Comparison of ENCODE assay signal across 10 cellular contexts in the genomic region with DNA sequence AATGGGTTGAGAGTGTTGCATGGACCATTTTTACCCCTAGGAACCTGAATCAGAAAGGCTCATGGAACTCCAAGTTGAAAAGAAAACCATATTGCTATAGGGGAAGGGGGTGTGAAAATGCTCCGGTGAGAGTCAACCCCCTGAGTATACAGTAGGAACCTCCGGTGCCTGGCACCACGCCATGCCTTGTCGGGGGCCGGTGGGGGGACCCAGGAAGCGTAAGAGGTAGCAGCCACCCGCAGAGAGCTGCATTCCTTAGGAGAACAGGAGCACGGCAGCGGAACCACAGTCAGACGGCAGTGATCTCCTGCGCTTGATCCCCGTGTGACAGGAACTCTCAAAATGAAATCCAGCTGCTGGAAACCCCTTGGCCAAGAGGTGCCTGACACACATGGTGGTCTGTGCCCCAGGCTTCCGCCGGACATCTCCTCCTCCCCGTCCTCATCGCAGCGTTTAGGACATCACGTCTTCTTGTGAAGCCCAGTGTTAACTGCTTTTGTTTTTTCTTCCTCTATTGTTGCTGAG.
DNase-seq lines count a peak whose midpoint lies in the region; ATAC-seq and TF ChIP-seq lines count a peak whose summit lies in the region.
"Had no signal": no experiment of that assay in that cellular context is flagged by ENCODE, and none has a peak within 500 bp of the region (broad histone marks: within the 10 kb centered on the region; RNA-seq: fewer than 3 reads in every experiment).

No MANE protein-coding gene starts in this region.

- no peaks in the 10 kb centered on the region for H3K27me3 Mint-ChIP-seq in activated T-cell treated with anti-CD3 and anti-CD28 coated beads, Interleukin-2, amount 50 U/mL, for 72 hours (ENCODE audit: low read depth)
- H3K27me3 Mint-ChIP-seq in activated naive CD8-positive, alpha-beta T cell, result no peaks in the 10 kb centered on the region

- POLR2A ChIA-PET in SK-N-SH (lab: Yijun Ruan, JAX), result no interaction called here

- no peaks in the 10 kb centered on the region for H3K4me1 ChIP-seq in SK-N-SH (ENCODE audit: control insufficient read depth in 1 of 2, insufficient read depth in 2 of 2, low read depth in 1 of 2, low read length in 1 of 2)
- H3K4me1 ChIP-seq: A549, upper lobe of right lung had no signal

- TF ChIP-seq EP300 in SK-N-SH (IDR thresholded peaks at IDR 0.05; ENCODE audit: borderline replicate concordance in 1 of 2, low read depth in 1 of 2, low read length in 1 of 2), result no peak

- H3K27ac ChIP-seq in SK-N-SH (ENCODE audit: low read depth in 2 of 2, low read length in 1 of 2), result no peak overlapping the region
- H3K27ac ChIP-seq: A549, upper lobe of right lung had no signal

- no peak overlapping the region for H3K9ac ChIP-seq in SK-N-SH

- peak overlapping the region; percentile 61 to 86 for H3K4me3 Mint-ChIP-seq in activated T-cell treated with anti-CD3 and anti-CD28 coated beads, Interleukin-2, amount 50 U/mL, for 72 hours
- peak overlapping the region; percentile 4 for H3K4me3 Mint-ChIP-seq in activated naive CD8-positive, alpha-beta T cell
- peak overlapping the region; percentile 83 for H3K4me3 Mint-ChIP-seq in stimulated activated effector memory CD8-positive, alpha-beta T cell treated with anti-CD3 and anti-CD28 coated beads, Interleukin-12 subunit alpha, Interleukin-12 subunit beta, amount 100 ng/mL, for 72 hours

- peak overlapping the region; percentile 100 for H3K27ac Mint-ChIP-seq in activated T-cell treated with anti-CD3 and anti-CD28 coated beads, Interleukin-2, amount 50 U/mL, for 72 hours
- H3K27ac Mint-ChIP-seq in activated naive CD8-positive, alpha-beta T cell, result peak overlapping the region; percentile 97
- peak overlapping the region; percentile 96 for H3K27ac Mint-ChIP-seq in stimulated activated effector memory CD8-positive, alpha-beta T cell treated with anti-CD3 and anti-CD28 coated beads, Interleukin-12 subunit alpha, Interleukin-12 subunit beta, amount 100 ng/mL, for 72 hours

- no peaks in the 10 kb centered on the region for H3K27me3 ChIP-seq in SK-N-SH (ENCODE audit: insufficient read depth)
- H3K27me3 ChIP-seq: upper lobe of right lung had no signal

- no peaks in the 10 kb centered on the region for H3K9me2 ChIP-seq in SK-N-SH

- WGBS in SK-N-SH (ENCODE audit: low lambda C conversion rate), result 60% methylated on average over 12 of the region's 18 CpGs

- no peaks in the 10 kb centered on the region for H3F3A ChIP-seq in SK-N-SH (replicated peaks; ENCODE audit: insufficient read depth)

- no peak overlapping the region for H3K4me2 ChIP-seq in SK-N-SH
- H3K4me2 ChIP-seq: A549 had no signal

- no peak overlapping the region for H3K4me3 ChIP-seq in SK-N-SH (ENCODE audit: low read depth in 2 of 2, low read length in 1 of 2)
- H3K4me3 ChIP-seq: A549, upper lobe of right lung had no signal

- no peaks in the 10 kb centered on the region; the same call in 1 of the 2 replicates for H3K9me3 ChIP-seq in SK-N-SH
- H3K9me3 ChIP-seq: A549, upper lobe of right lung had no signal

- H2AFZ ChIP-seq in SK-N-SH (ENCODE audit: low read depth), result no peak overlapping the region

- no peak for TF ChIP-seq CTCF in SK-N-SH (IDR thresholded peaks at IDR 0.05)

- no peaks in the 10 kb centered on the region for H3K9me3 Mint-ChIP-seq in activated T-cell treated with anti-CD3 and anti-CD28 coated beads, Interleukin-2, amount 50 U/mL, for 72 hours
- peaks cover 9% of the 10 kb centered on the region for H3K9me3 Mint-ChIP-seq in activated naive CD8-positive, alpha-beta T cell (ENCODE audit: low read depth)
- H3K9me3 Mint-ChIP-seq in stimulated activated effector memory CD8-positive, alpha-beta T cell treated with anti-CD3 and anti-CD28 coated beads, Interleukin-12 subunit alpha, Interleukin-12 subunit beta, amount 100 ng/mL, for 72 hours, result no peaks in the 10 kb centered on the region

- no peak for ATAC-seq in activated T-cell treated with anti-CD3 and anti-CD28 coated beads, Interleukin-2, amount 50 U/mL, for 72 hours (replicated peaks in 1 of 2)
- ATAC-seq in stimulated activated effector memory CD8-positive, alpha-beta T cell treated with anti-CD3 and anti-CD28 coated beads, Interleukin-12 subunit alpha, Interleukin-12 subunit beta, amount 100 ng/mL, for 72 hours, result no peak
- ATAC-seq: A549, upper lobe of right lung had no signal

- no peaks in the 10 kb centered on the region for H3K36me3 ChIP-seq in SK-N-SH (replicated peaks in 1 of 2; ENCODE audit: control insufficient read depth in 1 of 2, insufficient read depth in 2 of 2, low read length in 1 of 2)

- CTCF ChIA-PET in SK-N-SH (lab: Yijun Ruan, JAX), result no interaction called here

- peaks cover 19 to 43% of the 10 kb centered on the region in 2 donors for H3K36me3 Mint-ChIP-seq in activated T-cell treated with anti-CD3 and anti-CD28 coated beads, Interleukin-2, amount 50 U/mL, for 72 hours (ENCODE audit: insufficient read depth in 2 of 2)
- H3K36me3 Mint-ChIP-seq in activated naive CD8-positive, alpha-beta T cell, result peaks cover 44% of the 10 kb centered on the region
- no peaks in the 10 kb centered on the region for H3K36me3 Mint-ChIP-seq in stimulated activated effector memory CD8-positive, alpha-beta T cell treated with anti-CD3 and anti-CD28 coated beads, Interleukin-12 subunit alpha, Interleukin-12 subunit beta, amount 100 ng/mL, for 72 hours

- no peaks in the 10 kb centered on the region for H4K20me1 ChIP-seq in SK-N-SH (ENCODE audit: insufficient read depth)

- peaks cover 100% of the 10 kb centered on the region for H3K4me1 Mint-ChIP-seq in activated T-cell treated with anti-CD3 and anti-CD28 coated beads, Interleukin-2, amount 50 U/mL, for 72 hours (ENCODE audit: low read depth)
- peaks cover 100% of the 10 kb centered on the region for H3K4me1 Mint-ChIP-seq in activated naive CD8-positive, alpha-beta T cell (ENCODE audit: low read depth)
- peaks cover 100% of the 10 kb centered on the region for H3K4me1 Mint-ChIP-seq in stimulated activated effector memory CD8-positive, alpha-beta T cell treated with anti-CD3 and anti-CD28 coated beads, Interleukin-12 subunit alpha, Interleukin-12 subunit beta, amount 100 ng/mL, for 72 hours

- no peak for DNase-seq in activated T-cell treated with anti-CD3 and anti-CD28 coated beads, Interleukin-2, amount 50 U/mL, for 72 hours
- DNase-seq in activated T-cell treated with anti-CD3 and anti-CD28 coated beads, Interleukin-2, amount 50 U/mL, for 48 hours, result no peak
- DNase-seq in islet precursor cell (peak; percentile 54), SK-N-SH (no peak), COLO829 (ENCODE audit: low spot score) (no peak)
- no peak for DNase-seq in stimulated activated effector memory CD8-positive, alpha-beta T cell treated with anti-CD3 and anti-CD28 coated beads, Interleukin-12 subunit alpha, Interleukin-12 subunit beta, amount 100 ng/mL, for 72 hours (ENCODE audit: low spot score in 2 of 2)
- no peak for DNase-seq in stimulated activated CD4-positive, alpha-beta T cell treated with anti-CD3 and anti-CD28 coated beads, Interleukin-2, amount 100 ng/mL, for 24 hours
- DNase-seq: upper lobe of right lung had no signal

- no peak for TF ChIP-seq RAD21 in SK-N-SH (IDR thresholded peaks at IDR 0.05; ENCODE audit: low read length)

- H3K79me2 ChIP-seq in SK-N-SH (ENCODE audit: insufficient read depth), result no peaks in the 10 kb centered on the region

TF ChIP-seq in SK-N-SH, 30 proteins besides CTCF, POLR2A, EP300 and RAD21 (continues in another document):
- TF ChIP-seq, protein P1, sequence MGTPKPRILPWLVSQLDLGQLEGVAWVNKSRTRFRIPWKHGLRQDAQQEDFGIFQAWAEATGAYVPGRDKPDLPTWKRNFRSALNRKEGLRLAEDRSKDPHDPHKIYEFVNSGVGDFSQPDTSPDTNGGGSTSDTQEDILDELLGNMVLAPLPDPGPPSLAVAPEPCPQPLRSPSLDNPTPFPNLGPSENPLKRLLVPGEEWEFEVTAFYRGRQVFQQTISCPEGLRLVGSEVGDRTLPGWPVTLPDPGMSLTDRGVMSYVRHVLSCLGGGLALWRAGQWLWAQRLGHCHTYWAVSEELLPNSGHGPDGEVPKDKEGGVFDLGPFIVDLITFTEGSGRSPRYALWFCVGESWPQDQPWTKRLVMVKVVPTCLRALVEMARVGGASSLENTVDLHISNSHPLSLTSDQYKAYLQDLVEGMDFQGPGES (IDR thresholded peaks at IDR 0.05; ENCODE audit: low read depth, low read length), result no peak
- TF ChIP-seq FOSL2 (IDR thresholded peaks at IDR 0.05; ENCODE audit: borderline replicate concordance, low read depth), result no peak
- TF ChIP-seq, protein P2, sequence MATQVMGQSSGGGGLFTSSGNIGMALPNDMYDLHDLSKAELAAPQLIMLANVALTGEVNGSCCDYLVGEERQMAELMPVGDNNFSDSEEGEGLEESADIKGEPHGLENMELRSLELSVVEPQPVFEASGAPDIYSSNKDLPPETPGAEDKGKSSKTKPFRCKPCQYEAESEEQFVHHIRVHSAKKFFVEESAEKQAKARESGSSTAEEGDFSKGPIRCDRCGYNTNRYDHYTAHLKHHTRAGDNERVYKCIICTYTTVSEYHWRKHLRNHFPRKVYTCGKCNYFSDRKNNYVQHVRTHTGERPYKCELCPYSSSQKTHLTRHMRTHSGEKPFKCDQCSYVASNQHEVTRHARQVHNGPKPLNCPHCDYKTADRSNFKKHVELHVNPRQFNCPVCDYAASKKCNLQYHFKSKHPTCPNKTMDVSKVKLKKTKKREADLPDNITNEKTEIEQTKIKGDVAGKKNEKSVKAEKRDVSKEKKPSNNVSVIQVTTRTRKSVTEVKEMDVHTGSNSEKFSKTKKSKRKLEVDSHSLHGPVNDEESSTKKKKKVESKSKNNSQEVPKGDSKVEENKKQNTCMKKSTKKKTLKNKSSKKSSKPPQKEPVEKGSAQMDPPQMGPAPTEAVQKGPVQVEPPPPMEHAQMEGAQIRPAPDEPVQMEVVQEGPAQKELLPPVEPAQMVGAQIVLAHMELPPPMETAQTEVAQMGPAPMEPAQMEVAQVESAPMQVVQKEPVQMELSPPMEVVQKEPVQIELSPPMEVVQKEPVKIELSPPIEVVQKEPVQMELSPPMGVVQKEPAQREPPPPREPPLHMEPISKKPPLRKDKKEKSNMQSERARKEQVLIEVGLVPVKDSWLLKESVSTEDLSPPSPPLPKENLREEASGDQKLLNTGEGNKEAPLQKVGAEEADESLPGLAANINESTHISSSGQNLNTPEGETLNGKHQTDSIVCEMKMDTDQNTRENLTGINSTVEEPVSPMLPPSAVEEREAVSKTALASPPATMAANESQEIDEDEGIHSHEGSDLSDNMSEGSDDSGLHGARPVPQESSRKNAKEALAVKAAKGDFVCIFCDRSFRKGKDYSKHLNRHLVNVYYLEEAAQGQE (IDR thresholded peaks at IDR 0.05; ENCODE audit: low read depth, low read length), result no peak
- TF ChIP-seq GABPA (IDR thresholded peaks at IDR 0.05; ENCODE audit: low read depth), result no peak
- TF ChIP-seq, protein P3, sequence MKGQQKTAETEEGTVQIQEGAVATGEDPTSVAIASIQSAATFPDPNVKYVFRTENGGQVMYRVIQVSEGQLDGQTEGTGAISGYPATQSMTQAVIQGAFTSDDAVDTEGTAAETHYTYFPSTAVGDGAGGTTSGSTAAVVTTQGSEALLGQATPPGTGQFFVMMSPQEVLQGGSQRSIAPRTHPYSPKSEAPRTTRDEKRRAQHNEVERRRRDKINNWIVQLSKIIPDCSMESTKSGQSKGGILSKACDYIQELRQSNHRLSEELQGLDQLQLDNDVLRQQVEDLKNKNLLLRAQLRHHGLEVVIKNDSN (IDR thresholded peaks at IDR 0.05; ENCODE audit: borderline replicate concordance, low read depth), result no peak
- no peak for TF ChIP-seq FOXM1 (IDR thresholded peaks at IDR 0.05; ENCODE audit: low read depth)

Comparison
In these comparisons a context has a peak if more than half of its experiments do, and no peak if none do; other contexts are left out.
1. H3K4me3 Mint-ChIP-seq: peak in every context shown above with its lines; median percentile 83 in stimulated activated effector memory CD8-positive, alpha-beta T cell treated with anti-CD3 and anti-CD28 coated beads, Interleukin-12 subunit alpha, Interleukin-12 subunit beta, amount 100 ng/mL, for 72 hours; 74 in activated T-cell treated with anti-CD3 and anti-CD28 coated beads, Interleukin-2, amount 50 U/mL, for 72 hours; 4 in activated naive CD8-positive, alpha-beta T cell.